11 cellular contexts compared by ENCODE assay signal in genomic region chr5:159928122-159928960, GRCh38. TPM values are rescaled to one million over a fixed set of nuclear protein-coding genes. Genes with fewer than 3 reads are reported as not detected.
DNase-seq lines count a peak whose midpoint lies in the region; ATAC-seq, FAIRE-seq and TF ChIP-seq lines count a peak whose summit lies in the region.
"Had no signal": no experiment of that assay in that cellular context is flagged by ENCODE, and none has a peak within 500 bp of the region (broad histone marks: within the 10 kb centered on the region; RNA-seq: fewer than 3 reads in every experiment).

No MANE protein-coding gene starts in this region.

- H3K4ac ChIP-seq in trophoblast cell (ENCODE audit: low read depth, low read length): no peak overlapping the region

- peak; percentile 86 for FAIRE-seq in RCC 7860 (lab: Jason Lieb, UNC)

- no peak for TF ChIP-seq CTCF in fibroblast of mammary gland (conservative IDR thresholded peaks at IDR 0.05; ENCODE audit: control insufficient read depth, insufficient read depth, low read depth, low read length)
- no peak for TF ChIP-seq CTCF in mesothelial cell of epicardium (IDR thresholded peaks at IDR 0.05; ENCODE audit: unreplicated experiment)
- TF ChIP-seq CTCF in GM20000 (IDR thresholded peaks at IDR 0.05; ENCODE audit: extremely low read depth, missing control alignments): no peak

- no peaks in the 10 kb centered on the region for H3K27me3 ChIP-seq in trophoblast cell (ENCODE audit: insufficient read depth, low read length)
- H3K27me3 ChIP-seq: testis had no signal

- H3K4me1 Mint-ChIP-seq in activated naive CD4-positive, alpha-beta T cell treated with anti-CD3 and anti-CD28 coated beads for 36 hours (ENCODE audit: low read depth): no peaks in the 10 kb centered on the region
- H3K4me1 Mint-ChIP-seq in mesothelial cell of epicardium: peaks cover 4% of the 10 kb centered on the region

- H4K91ac ChIP-seq in trophoblast cell (ENCODE audit: low read depth, low read length): no peak overlapping the region

- WGBS in trophoblast cell (ENCODE audit: extremely low coverage, insufficient coverage, insufficient read length): no CpG with 5 or more reads among the region's 13 CpGs

- no peak for ATAC-seq in HG03354 (IDR thresholded peaks at IDR 0.05; ENCODE audit: poor library complexity, severe bottlenecking, unreplicated experiment)

- CTCF ChIA-PET in activated naive CD4-positive, alpha-beta T cell treated with anti-CD3 and anti-CD28 coated beads for 36 hours (lab: Charles Lee): no interaction called here

- H2BK5ac ChIP-seq in trophoblast cell (ENCODE audit: low read depth, low read length, poor library complexity): no peak overlapping the region

- H3K4me2 ChIP-seq in trophoblast cell (ENCODE audit: low read length): no peak overlapping the region

- no peak overlapping the region for H3K9ac ChIP-seq in trophoblast cell (ENCODE audit: low read length)

- no peak overlapping the region for H2AK5ac ChIP-seq in trophoblast cell (ENCODE audit: low read length)

- no peak overlapping the region for H2BK12ac ChIP-seq in trophoblast cell (ENCODE audit: low read length)

- H3K27ac ChIP-seq in trophoblast cell (ENCODE audit: low read depth, low read length): no peak overlapping the region
- H3K27ac ChIP-seq: testis had no signal

- H3K18ac ChIP-seq in trophoblast cell (ENCODE audit: low read length): peak overlapping the region; percentile 23

- H3K9me3 Mint-ChIP-seq in activated naive CD4-positive, alpha-beta T cell treated with anti-CD3 and anti-CD28 coated beads for 36 hours: no peaks in the 10 kb centered on the region
- H3K9me3 Mint-ChIP-seq in mesothelial cell of epicardium: no peaks in the 10 kb centered on the region
- H3K9me3 Mint-ChIP-seq: activated T-cell treated with anti-CD3 and anti-CD28 coated beads, Interleukin-2, amount 50 U/mL, for 24 hours had no signal

- no peak overlapping the region for H3K4me3 Mint-ChIP-seq in activated naive CD4-positive, alpha-beta T cell treated with anti-CD3 and anti-CD28 coated beads for 36 hours
- no peak overlapping the region for H3K4me3 Mint-ChIP-seq in mesothelial cell of epicardium
- H3K4me3 Mint-ChIP-seq: activated T-cell treated with anti-CD3 and anti-CD28 coated beads, Interleukin-2, amount 50 U/mL, for 24 hours had no signal

- no peak overlapping the region for H3K14ac ChIP-seq in trophoblast cell (ENCODE audit: low read length)

- H3K23ac ChIP-seq in trophoblast cell (ENCODE audit: low read length): no peak overlapping the region

- H3K27ac Mint-ChIP-seq in activated naive CD4-positive, alpha-beta T cell treated with anti-CD3 and anti-CD28 coated beads for 36 hours: no peak overlapping the region
- H3K27ac Mint-ChIP-seq in mesothelial cell of epicardium: no peak overlapping the region
- H3K27ac Mint-ChIP-seq: activated T-cell treated with anti-CD3 and anti-CD28 coated beads, Interleukin-2, amount 50 U/mL, for 24 hours had no signal

- H4K12ac ChIP-seq in trophoblast cell (ENCODE audit: low read depth, low read length): no peak overlapping the region

- no peaks in the 10 kb centered on the region for H3K36me3 ChIP-seq in trophoblast cell (ENCODE audit: control insufficient read depth in 1 of 2, insufficient read depth in 2 of 2, low read length in 2 of 2)

- peaks cover 20% of the 10 kb centered on the region for H3K27me3 Mint-ChIP-seq in activated naive CD4-positive, alpha-beta T cell treated with anti-CD3 and anti-CD28 coated beads for 36 hours (ENCODE audit: low read depth)
- peaks cover 6% of the 10 kb centered on the region for H3K27me3 Mint-ChIP-seq in mesothelial cell of epicardium (ENCODE audit: low read depth)

- no peak overlapping the region for H2BK120ac ChIP-seq in trophoblast cell (ENCODE audit: insufficient read depth, low read length, poor library complexity)

- peak overlapping the region; percentile 11 for H3K4me3 ChIP-seq in fibroblast of mammary gland (ENCODE audit: control insufficient read depth, low read depth, low read length)
- H3K4me3 ChIP-seq in trophoblast cell (ENCODE audit: low read depth, low read length): no peak overlapping the region
- H3K4me3 ChIP-seq: testis had no signal

- H2AFZ ChIP-seq in trophoblast cell (ENCODE audit: insufficient read depth, low read length, poor library complexity): no peak overlapping the region

- H3K36me3 Mint-ChIP-seq in activated naive CD4-positive, alpha-beta T cell treated with anti-CD3 and anti-CD28 coated beads for 36 hours (ENCODE audit: low read depth): no peaks in the 10 kb centered on the region
- H3K36me3 Mint-ChIP-seq in mesothelial cell of epicardium: no peaks in the 10 kb centered on the region

- H3K4me1 ChIP-seq in trophoblast cell (ENCODE audit: control insufficient read depth in 1 of 2, insufficient read depth in 2 of 2, low read length in 2 of 2): peaks cover 6 to 7% of the 10 kb centered on the region in 2 experiments
- H3K4me1 ChIP-seq: testis had no signal

- H3K9me3 ChIP-seq in trophoblast cell (ENCODE audit: insufficient read depth, low read depth, low read length): peaks cover 1% of the 10 kb centered on the region
- H3K9me3 ChIP-seq: testis had no signal

- H3K79me1 ChIP-seq in trophoblast cell (ENCODE audit: low read length): no peaks in the 10 kb centered on the region

- DNase-seq in Daoy (ENCODE audit: low read depth): peak; percentile 92
- peak; percentile 73 for DNase-seq in RCC 7860 (ENCODE audit: low spot score)
- peak; percentile 97 for DNase-seq in fibroblast of mammary gland (ENCODE audit: low read depth)
- DNase-seq in trophoblast cell: no peak
- no peak for DNase-seq in activated naive CD4-positive, alpha-beta T cell treated with anti-CD3 and anti-CD28 coated beads for 36 hours
- DNase-seq in mesothelial cell of epicardium (ENCODE audit: low spot score in 2 of 2, unreplicated experiment in 2 of 2): no peak
- no peak for DNase-seq in GM20000 (ENCODE audit: low spot score)
- DNase-seq: activated T-cell treated with anti-CD3 and anti-CD28 coated beads, Interleukin-2, amount 50 U/mL, for 24 hours; DMS79; testis had no signal

- intact Hi-C loops in activated naive CD4-positive, alpha-beta T cell treated with anti-CD3 and anti-CD28 coated beads for 36 hours (cut with micrococcal nuclease): no loop called here

- H3K79me2 ChIP-seq in trophoblast cell (ENCODE audit: control insufficient read depth, insufficient read depth, low read length, poor library complexity): no peaks in the 10 kb centered on the region

- no peak overlapping the region for H4K8ac ChIP-seq in trophoblast cell (ENCODE audit: low read depth, low read length)

RNA-seq across cellular contexts. Expression of gene ADRA1B, which starts 12.1 kb away (rescaled TPM):
- total RNA-seq in Daoy (2014; rRNA removed; shearing (Covaris generic)): 0.63 and 0.80 TPM in 2 replicates
- 4.2 and 4.4 TPM in 2 replicates for polyA plus RNA-seq in trophoblast cell (2013)
- not detected for total RNA-seq in activated naive CD4-positive, alpha-beta T cell treated with anti-CD3 and anti-CD28 coated beads for 36 hours
- total RNA-seq in mesothelial cell of epicardium: 2.4 to 2.6 TPM (median 2.5 TPM) in 3 replicates

Comparison
In these comparisons a context has a peak if more than half of its experiments do, and no peak if none do; other contexts are left out.
1. DNase-seq: peak in Daoy (single experiment), RCC 7860 (single experiment) and fibroblast of mammary gland (single experiment); none in trophoblast cell (0 of 2), activated naive CD4-positive, alpha-beta T cell treated with anti-CD3 and anti-CD28 coated beads for 36 hours (single experiment), mesothelial cell of epicardium (0 of 2) and GM20000 (single experiment).